Comparison of ENCODE assay signal across 22 cellular contexts in genomic region chr2:1818404-1818803, GRCh38.
DNase-seq lines count a peak whose midpoint lies in the region; ATAC-seq, FAIRE-seq and TF ChIP-seq lines count a peak whose summit lies in the region.
"Had no signal": no experiment of that assay in that cellular context is flagged by ENCODE, and none has a peak within 500 bp of the region (broad histone marks: within the 10 kb centered on the region; RNA-seq: fewer than 3 reads in every experiment).

No MANE protein-coding gene starts in this region.

- H4K20me1 ChIP-seq in GM23248 (ENCODE audit: insufficient read depth): no peaks in the 10 kb centered on the region
- no peaks in the 10 kb centered on the region for H4K20me1 ChIP-seq in HepG2 (ENCODE audit: insufficient read depth, low read length)

- H3K4me3 Mint-ChIP-seq in activated T-helper 1 cell treated with anti-CD3 and anti-CD28 coated beads, Interleukin-12 subunit alpha, Interleukin-12 subunit beta, Interleukin-2, Interleukin-4 antibody, amounts not matched to agents 30 ng/mL and 10 ng/mL and 1 ng/mL, durations not matched to agents 14 hours and 24 hours and 36 hours: no peak overlapping the region
- H3K4me3 Mint-ChIP-seq: CD4-positive, alpha-beta T cell; GM23338 had no signal

- CTCF ChIA-PET in HepG2 (lab: Yijun Ruan, JAX; ENCODE audit: low intra/inter-chr PET ratio, low total read pairs): no interaction called here

- TF ChIP-seq EP300 in HepG2 (IDR thresholded peaks at IDR 0.05; ENCODE audit: low read depth in 2 of 2, low read length in 2 of 2): no peak
- no peak for TF ChIP-seq EP300 in HepG2 (CRISPR knock-in tag; IDR thresholded peaks at IDR 0.05; ENCODE audit: borderline replicate concordance)

- H3K9me3 Mint-ChIP-seq in activated T-helper 1 cell treated with anti-CD3 and anti-CD28 coated beads, Interleukin-12 subunit alpha, Interleukin-12 subunit beta, Interleukin-2, Interleukin-4 antibody, amounts not matched to agents 30 ng/mL and 10 ng/mL and 1 ng/mL, durations not matched to agents 14 hours and 24 hours and 36 hours: no peaks in the 10 kb centered on the region
- H3K9me3 Mint-ChIP-seq: CD4-positive, alpha-beta T cell; GM23338 had no signal

- H2AFZ ChIP-seq in GM23248: no peak overlapping the region
- H2AFZ ChIP-seq in HepG2 (ENCODE audit: low read length): no peak overlapping the region

- H3K27ac Mint-ChIP-seq in activated T-helper 1 cell treated with anti-CD3 and anti-CD28 coated beads, Interleukin-12 subunit alpha, Interleukin-12 subunit beta, Interleukin-2, Interleukin-4 antibody, amounts not matched to agents 30 ng/mL and 10 ng/mL and 1 ng/mL, durations not matched to agents 14 hours and 24 hours and 36 hours: no peak overlapping the region
- H3K27ac Mint-ChIP-seq: CD4-positive, alpha-beta T cell; GM23338 had no signal

- no peak overlapping the region for H3K27ac ChIP-seq in GM23248
- H3K27ac ChIP-seq in prostate gland: peak overlapping the region; percentile 74 to 75
- H3K27ac ChIP-seq in HepG2 (ENCODE audit: extremely low read length, insufficient read depth, low read length): no peak overlapping the region
- H3K27ac ChIP-seq: A549, HL-60, SK-N-MC had no signal

- no peaks in the 10 kb centered on the region for H3K79me2 ChIP-seq in GM23248 (ENCODE audit: insufficient read depth)
- H3K79me2 ChIP-seq in HepG2 (ENCODE audit: insufficient read depth, low read length): no peaks in the 10 kb centered on the region

- no peak overlapping the region for H3K4me2 ChIP-seq in GM23248 (ENCODE audit: unreplicated experiment)
- H3K4me2 ChIP-seq in HepG2 (ENCODE audit: low read depth, low read length): no peak overlapping the region
- H3K4me2 ChIP-seq: A549, GM23338 had no signal

- H3K27me3 ChIP-seq in GM23248 (replicated peaks; ENCODE audit: insufficient read depth): no peaks in the 10 kb centered on the region
- H3K27me3 ChIP-seq in prostate gland (replicated peaks; ENCODE audit: insufficient read depth): no peaks in the 10 kb centered on the region
- H3K27me3 ChIP-seq in HepG2 (ENCODE audit: control insufficient read depth in 1 of 2, insufficient read depth in 2 of 2, low read length in 2 of 2): peaks cover 10 to 45% of the 10 kb centered on the region in 2 experiments; a peak in 4 of 5 replicates

- BruUV-seq in HepG2 (replicated peaks; lab: Mats Ljungman, UMichigan): no TSS peak

- no peak for TF ChIP-seq POLR2A in prostate gland (IDR thresholded peaks at IDR 0.05)
- TF ChIP-seq POLR2A in HepG2 (IDR thresholded peaks at IDR 0.05; ENCODE audit: insufficient read depth in 1 of 2, low read depth in 2 of 2, low read length in 2 of 2): no peak

- intact Hi-C loops in prostate gland (cut with DNase I): loop anchor here (5.0 to 10.0 kb wide), 4 partner anchors 226 to 1554 kb away; partner anchors contain the start of genes ACP1, SH3YL1 and TMEM18
- intact Hi-C loops in HepG2 (cut with micrococcal nuclease; ENCODE audit: unreplicated experiment): no loop called here
- intact Hi-C loops in activated T-helper 1 cell treated with anti-CD3 and anti-CD28 coated beads, Interleukin-12 subunit alpha, Interleukin-12 subunit beta, Interleukin-2, Interleukin-4 antibody, amounts not matched to agents 30 ng/mL and 10 ng/mL and 1 ng/mL, durations not matched to agents 14 hours and 24 hours and 36 hours (cut with micrococcal nuclease): no loop called here

- no peaks in the 10 kb centered on the region for H3K36me3 ChIP-seq in GM23248 (ENCODE audit: low read depth)
- no peaks in the 10 kb centered on the region for H3K36me3 ChIP-seq in prostate gland
- H3K36me3 ChIP-seq in HepG2 (replicated peaks in 1 of 2; ENCODE audit: control insufficient read depth in 1 of 2, insufficient read depth in 2 of 2, low read length in 2 of 2): no peaks in the 10 kb centered on the region

- H3F3A ChIP-seq in GM23248 (ENCODE audit: insufficient read depth): 0 out of 2 replicates have a peak, but pooled peaks cover 8% of the 10 kb centered on the region

- in situ Hi-C loops in GM23248 (cut with MboI): no loop called here
- in situ Hi-C loops in HepG2 (cut with HindIII; ENCODE audit: extremely low pct_ligation_motif_present, low pct_unique_long_range_greater_than_20kb): no loop called here

- H3K4me3 ChIP-seq in GM23248 (no peak overlapping the region), fibroblast of villous mesenchyme (ENCODE audit: low read depth, low read length) (no peak overlapping the region), prostate gland (no peak overlapping the region), HepG2 (replicated peaks in 1 of 3; ENCODE audit: insufficient read depth in 1 of 3, low read depth in 2 of 3, low read length in 3 of 3) (no peak overlapping the region)
- H3K4me3 ChIP-seq: A549, GM23338 had no signal

- no peak for TF ChIP-seq RAD21 in HepG2 (CRISPR knock-in tag; IDR thresholded peaks at IDR 0.05)

- no peak for ATAC-seq in GM18909 (IDR thresholded peaks at IDR 0.05; ENCODE audit: poor library complexity, unreplicated experiment)
- ATAC-seq in HepG2: no peak

- peaks cover 3% of the 10 kb centered on the region for H3K27me3 Mint-ChIP-seq in activated T-helper 1 cell treated with anti-CD3 and anti-CD28 coated beads, Interleukin-12 subunit alpha, Interleukin-12 subunit beta, Interleukin-2, Interleukin-4 antibody, amounts not matched to agents 30 ng/mL and 10 ng/mL and 1 ng/mL, durations not matched to agents 14 hours and 24 hours and 36 hours (ENCODE audit: insufficient read depth)

- H3K9ac ChIP-seq in GM23248 (0 out of 2 replicates have a peak overlapping the region, but pooled peaks have one; percentile 41), HepG2 (ENCODE audit: insufficient read depth, low read depth, low read length) (no peak overlapping the region)

- TF ChIP-seq CTCF in fibroblast of villous mesenchyme (IDR thresholded peaks at IDR 0.05; ENCODE audit: insufficient read depth, low read depth, low read length): no peak
- TF ChIP-seq CTCF in prostate gland (IDR thresholded peaks at IDR 0.05): no peak
- TF ChIP-seq CTCF in HepG2 (CRISPR knock-in tag; IDR thresholded peaks at IDR 0.05): no peak

- no peaks in the 10 kb centered on the region for H3K9me2 ChIP-seq in GM23248 (ENCODE audit: insufficient read depth)

- peak; percentile 38 for DNase-seq in GM23248
- DNase-seq in RPMI7951 (ENCODE audit: low read depth): peak; percentile 48
- DNase-seq in fibroblast of villous mesenchyme (ENCODE audit: low read depth): peak; percentile 20
- DNase-seq in prostate gland (ENCODE audit: low spot score): no peak
- no peak for DNase-seq in HepG2 (ENCODE audit: low spot score)
- no peak for DNase-seq in DMS53 treated with DMSO at 0.1 percent for 48 hours (lab: John Stamatoyannopoulos, UW; ENCODE audit: unreplicated experiment)
- DNase-seq in activated T-helper 1 cell treated with anti-CD3 and anti-CD28 coated beads, Interleukin-12 subunit alpha, Interleukin-12 subunit beta, Interleukin-2, Interleukin-4 antibody, amounts not matched to agents 30 ng/mL and 10 ng/mL and 1 ng/mL, durations not matched to agents 14 hours and 24 hours and 36 hours (ENCODE audit: low spot score): no peak
- DNase-seq: AML-193; Calu3; CD4-positive, alpha-beta T cell; DND-41; GF-D8; KBM-7; NCI-H1092; NCI-H187; NCI-H2171; RPMI8226 had no signal

- H3K4me1 ChIP-seq in GM23248 (ENCODE audit: insufficient read depth): peaks cover 22% of the 10 kb centered on the region
- peaks cover 7% of the 10 kb centered on the region for H3K4me1 ChIP-seq in prostate gland (replicated peaks)
- H3K4me1 ChIP-seq in HepG2 (ENCODE audit: insufficient read depth, low read length): no peaks in the 10 kb centered on the region

- H3K9me3 ChIP-seq in GM23248 (ENCODE audit: low read depth): no peaks in the 10 kb centered on the region
- H3K9me3 ChIP-seq in prostate gland: no peaks in the 10 kb centered on the region
- no peaks in the 10 kb centered on the region for H3K9me3 ChIP-seq in HepG2 (ENCODE audit: low read length)
- H3K9me3 ChIP-seq: A549 had no signal

- 65 to 69% methylated on average over 8 of the region's 8 CpGs for WGBS in GM23248 (ENCODE audit: low coverage in 1 of 2, low lambda C conversion rate in 2 of 2, missing lambda C conversion rate in 2 of 2), 2 experiments
- WGBS in prostate gland: 76% methylated on average over 8 of the region's 8 CpGs
- 5% methylated on average over 8 of the region's 8 CpGs for WGBS in HepG2 (ENCODE audit: low lambda C conversion rate)

- H3K36me3 Mint-ChIP-seq in activated T-helper 1 cell treated with anti-CD3 and anti-CD28 coated beads, Interleukin-12 subunit alpha, Interleukin-12 subunit beta, Interleukin-2, Interleukin-4 antibody, amounts not matched to agents 30 ng/mL and 10 ng/mL and 1 ng/mL, durations not matched to agents 14 hours and 24 hours and 36 hours (ENCODE audit: low read depth): no peaks in the 10 kb centered on the region

- no peak for FAIRE-seq in HepG2 (lab: Jason Lieb, UNC)
- FAIRE-seq: A549 had no signal

- POLR2A ChIA-PET in HepG2 (lab: Yijun Ruan, JAX): no interaction called here

- peaks cover 3% of the 10 kb centered on the region for H3K4me1 Mint-ChIP-seq in activated T-helper 1 cell treated with anti-CD3 and anti-CD28 coated beads, Interleukin-12 subunit alpha, Interleukin-12 subunit beta, Interleukin-2, Interleukin-4 antibody, amounts not matched to agents 30 ng/mL and 10 ng/mL and 1 ng/mL, durations not matched to agents 14 hours and 24 hours and 36 hours (ENCODE audit: low read depth)

TF ChIP-seq in HepG2, 621 proteins besides CTCF, POLR2A, EP300 and RAD21:
- TF ChIP-seq IRX3 (CRISPR knock-in tag; IDR thresholded peaks at IDR 0.05; ENCODE audit: borderline replicate concordance, low read depth): no peak

Comparison
In these comparisons a context has a peak if more than half of its experiments do, and no peak if none do; other contexts are left out.
1. DNase-seq: peak in GM23248 (single experiment), RPMI7951 (single experiment) and fibroblast of villous mesenchyme (single experiment); none in prostate gland (single experiment), HepG2 (single experiment), DMS53 treated with DMSO at 0.1 percent for 48 hours (single experiment) and activated T-helper 1 cell treated with anti-CD3 and anti-CD28 coated beads, Interleukin-12 subunit alpha, Interleukin-12 subunit beta, Interleukin-2, Interleukin-4 antibody, amounts not matched to agents 30 ng/mL and 10 ng/mL and 1 ng/mL, durations not matched to agents 14 hours and 24 hours and 36 hours (single experiment).
2. H3K27ac ChIP-seq: peak in prostate gland (2 of 2); none in GM23248 (single experiment) and HepG2 (single experiment).